Comparison of ENCODE assay signal across 1 cellular context in the genomic region with DNA sequence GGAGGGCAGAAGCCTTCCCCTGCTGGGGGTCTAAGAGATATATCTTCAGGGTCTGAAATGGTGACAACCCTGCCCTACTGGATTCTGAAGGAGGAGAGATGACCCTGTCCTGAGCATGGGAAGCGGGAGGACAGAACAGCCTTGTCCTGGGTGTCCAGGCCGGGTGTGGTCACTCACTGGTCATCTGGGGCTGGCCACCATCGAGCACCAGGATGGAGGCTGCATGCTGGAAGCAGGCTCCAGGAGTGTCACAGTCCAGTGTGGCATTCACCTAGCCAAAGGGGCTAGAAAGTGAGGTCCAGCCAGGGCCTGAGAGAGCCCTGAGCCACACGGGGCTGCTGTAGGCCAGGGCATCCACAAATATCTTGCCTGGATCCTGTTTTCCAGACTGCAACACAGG.
TF ChIP-seq lines count a peak whose summit lies in the region.

No MANE protein-coding gene starts in this region.

TF ChIP-seq in HepG2, 621 proteins besides CTCF, POLR2A, EP300 and RAD21:
- TF ChIP-seq, protein P1, sequence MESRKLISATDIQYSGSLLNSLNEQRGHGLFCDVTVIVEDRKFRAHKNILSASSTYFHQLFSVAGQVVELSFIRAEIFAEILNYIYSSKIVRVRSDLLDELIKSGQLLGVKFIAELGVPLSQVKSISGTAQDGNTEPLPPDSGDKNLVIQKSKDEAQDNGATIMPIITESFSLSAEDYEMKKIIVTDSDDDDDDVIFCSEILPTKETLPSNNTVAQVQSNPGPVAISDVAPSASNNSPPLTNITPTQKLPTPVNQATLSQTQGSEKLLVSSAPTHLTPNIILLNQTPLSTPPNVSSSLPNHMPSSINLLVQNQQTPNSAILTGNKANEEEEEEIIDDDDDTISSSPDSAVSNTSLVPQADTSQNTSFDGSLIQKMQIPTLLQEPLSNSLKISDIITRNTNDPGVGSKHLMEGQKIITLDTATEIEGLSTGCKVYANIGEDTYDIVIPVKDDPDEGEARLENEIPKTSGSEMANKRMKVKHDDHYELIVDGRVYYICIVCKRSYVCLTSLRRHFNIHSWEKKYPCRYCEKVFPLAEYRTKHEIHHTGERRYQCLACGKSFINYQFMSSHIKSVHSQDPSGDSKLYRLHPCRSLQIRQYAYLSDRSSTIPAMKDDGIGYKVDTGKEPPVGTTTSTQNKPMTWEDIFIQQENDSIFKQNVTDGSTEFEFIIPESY (CRISPR knock-in tag; IDR thresholded peaks at IDR 0.05) = no peak
- TF ChIP-seq, protein P2, sequence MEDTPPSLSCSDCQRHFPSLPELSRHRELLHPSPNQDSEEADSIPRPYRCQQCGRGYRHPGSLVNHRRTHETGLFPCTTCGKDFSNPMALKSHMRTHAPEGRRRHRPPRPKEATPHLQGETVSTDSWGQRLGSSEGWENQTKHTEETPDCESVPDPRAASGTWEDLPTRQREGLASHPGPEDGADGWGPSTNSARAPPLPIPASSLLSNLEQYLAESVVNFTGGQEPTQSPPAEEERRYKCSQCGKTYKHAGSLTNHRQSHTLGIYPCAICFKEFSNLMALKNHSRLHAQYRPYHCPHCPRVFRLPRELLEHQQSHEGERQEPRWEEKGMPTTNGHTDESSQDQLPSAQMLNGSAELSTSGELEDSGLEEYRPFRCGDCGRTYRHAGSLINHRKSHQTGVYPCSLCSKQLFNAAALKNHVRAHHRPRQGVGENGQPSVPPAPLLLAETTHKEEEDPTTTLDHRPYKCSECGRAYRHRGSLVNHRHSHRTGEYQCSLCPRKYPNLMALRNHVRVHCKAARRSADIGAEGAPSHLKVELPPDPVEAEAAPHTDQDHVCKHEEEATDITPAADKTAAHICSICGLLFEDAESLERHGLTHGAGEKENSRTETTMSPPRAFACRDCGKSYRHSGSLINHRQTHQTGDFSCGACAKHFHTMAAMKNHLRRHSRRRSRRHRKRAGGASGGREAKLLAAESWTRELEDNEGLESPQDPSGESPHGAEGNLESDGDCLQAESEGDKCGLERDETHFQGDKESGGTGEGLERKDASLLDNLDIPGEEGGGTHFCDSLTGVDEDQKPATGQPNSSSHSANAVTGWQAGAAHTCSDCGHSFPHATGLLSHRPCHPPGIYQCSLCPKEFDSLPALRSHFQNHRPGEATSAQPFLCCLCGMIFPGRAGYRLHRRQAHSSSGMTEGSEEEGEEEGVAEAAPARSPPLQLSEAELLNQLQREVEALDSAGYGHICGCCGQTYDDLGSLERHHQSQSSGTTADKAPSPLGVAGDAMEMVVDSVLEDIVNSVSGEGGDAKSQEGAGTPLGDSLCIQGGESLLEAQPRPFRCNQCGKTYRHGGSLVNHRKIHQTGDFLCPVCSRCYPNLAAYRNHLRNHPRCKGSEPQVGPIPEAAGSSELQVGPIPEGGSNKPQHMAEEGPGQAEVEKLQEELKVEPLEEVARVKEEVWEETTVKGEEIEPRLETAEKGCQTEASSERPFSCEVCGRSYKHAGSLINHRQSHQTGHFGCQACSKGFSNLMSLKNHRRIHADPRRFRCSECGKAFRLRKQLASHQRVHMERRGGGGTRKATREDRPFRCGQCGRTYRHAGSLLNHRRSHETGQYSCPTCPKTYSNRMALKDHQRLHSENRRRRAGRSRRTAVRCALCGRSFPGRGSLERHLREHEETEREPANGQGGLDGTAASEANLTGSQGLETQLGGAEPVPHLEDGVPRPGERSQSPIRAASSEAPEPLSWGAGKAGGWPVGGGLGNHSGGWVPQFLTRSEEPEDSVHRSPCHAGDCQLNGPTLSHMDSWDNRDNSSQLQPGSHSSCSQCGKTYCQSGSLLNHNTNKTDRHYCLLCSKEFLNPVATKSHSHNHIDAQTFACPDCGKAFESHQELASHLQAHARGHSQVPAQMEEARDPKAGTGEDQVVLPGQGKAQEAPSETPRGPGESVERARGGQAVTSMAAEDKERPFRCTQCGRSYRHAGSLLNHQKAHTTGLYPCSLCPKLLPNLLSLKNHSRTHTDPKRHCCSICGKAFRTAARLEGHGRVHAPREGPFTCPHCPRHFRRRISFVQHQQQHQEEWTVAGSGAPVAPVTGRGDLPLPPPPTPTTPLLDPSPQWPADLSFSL (CRISPR knock-in tag; IDR thresholded peaks at IDR 0.05) = no peak
- TF ChIP-seq KDM5A (IDR thresholded peaks at IDR 0.05; ENCODE audit: borderline replicate concordance, low read length) = no peak
TF ChIP-seq in HepG2: peak in this region for 0.
